Comparison of ENCODE assay signal across 1 cellular context in the genomic region with DNA sequence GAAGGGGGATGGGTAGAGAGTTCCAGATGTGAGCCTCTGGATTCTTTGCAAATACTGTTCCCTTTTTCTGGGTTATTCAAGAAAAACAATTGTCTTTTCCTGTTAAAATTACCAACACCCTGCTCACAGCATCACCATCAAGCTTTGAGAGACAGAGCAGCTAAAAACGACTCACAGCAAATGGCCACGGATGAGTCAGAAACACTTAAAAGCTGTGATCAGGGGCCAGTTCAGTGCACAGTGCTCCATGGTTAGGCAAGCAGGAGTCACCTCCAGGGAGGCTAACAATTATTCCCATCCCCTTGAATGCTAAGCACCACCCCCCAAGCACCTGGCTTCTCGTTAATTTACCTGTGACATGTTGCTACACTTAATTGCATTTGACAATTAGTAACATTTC.
TF ChIP-seq lines count a peak whose summit lies in the region.

No MANE protein-coding gene starts in this region.

TF ChIP-seq in IMR-90, 13 proteins besides CTCF, POLR2A, EP300 and RAD21 (continued from another document):
- no peak for TF ChIP-seq USF2 (IDR thresholded peaks at IDR 0.05; ENCODE audit: low read depth, low read length)
- no peak for TF ChIP-seq CEBPB (IDR thresholded peaks at IDR 0.05; ENCODE audit: low read depth, low read length)
- no peak for TF ChIP-seq MAZ (IDR thresholded peaks at IDR 0.05; ENCODE audit: borderline replicate concordance, low read depth, low read length)
- no peak for TF ChIP-seq RCOR1 (IDR thresholded peaks at IDR 0.05; ENCODE audit: insufficient replicate concordance, low read length)
- TF ChIP-seq, protein P1, sequence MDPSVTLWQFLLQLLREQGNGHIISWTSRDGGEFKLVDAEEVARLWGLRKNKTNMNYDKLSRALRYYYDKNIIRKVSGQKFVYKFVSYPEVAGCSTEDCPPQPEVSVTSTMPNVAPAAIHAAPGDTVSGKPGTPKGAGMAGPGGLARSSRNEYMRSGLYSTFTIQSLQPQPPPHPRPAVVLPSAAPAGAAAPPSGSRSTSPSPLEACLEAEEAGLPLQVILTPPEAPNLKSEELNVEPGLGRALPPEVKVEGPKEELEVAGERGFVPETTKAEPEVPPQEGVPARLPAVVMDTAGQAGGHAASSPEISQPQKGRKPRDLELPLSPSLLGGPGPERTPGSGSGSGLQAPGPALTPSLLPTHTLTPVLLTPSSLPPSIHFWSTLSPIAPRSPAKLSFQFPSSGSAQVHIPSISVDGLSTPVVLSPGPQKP (IDR thresholded peaks at IDR 0.05; ENCODE audit: borderline replicate concordance, low read depth, low read length) = no peak
- no peak for TF ChIP-seq SMC3 (IDR thresholded peaks at IDR 0.05; ENCODE audit: low read depth, low read length)
- TF ChIP-seq NFE2L2 (IDR thresholded peaks at IDR 0.05; ENCODE audit: low read depth, low read length) = no peak
- TF ChIP-seq BHLHE40 (IDR thresholded peaks at IDR 0.05; ENCODE audit: low read depth, low read length) = no peak
- TF ChIP-seq MXI1 (IDR thresholded peaks at IDR 0.05; ENCODE audit: borderline replicate concordance, low read depth, low read length) = no peak
